Comparison of ENCODE assay signal across 8 cellular contexts in genomic region chrX:15790766-15791380, GRCh38. TPM values are rescaled to one million over a fixed set of nuclear protein-coding genes. Genes with fewer than 3 reads are reported as not detected.
DNase-seq lines count a peak whose midpoint lies in the region; ATAC-seq and TF ChIP-seq lines count a peak whose summit lies in the region.

No MANE protein-coding gene starts in this region.

- H3K27ac ChIP-seq in HL-60 (replicated peaks) = peak overlapping the region; percentile 78
- peak overlapping the region; percentile 60 to 85 (median 74) for H3K27ac ChIP-seq in body of pancreas
- H3K27ac ChIP-seq in left lung = peak overlapping the region; percentile 78 to 86
- H3K27ac ChIP-seq in urinary bladder (ENCODE audit: low read depth) = peak overlapping the region; percentile 66

- TF ChIP-seq POLR2A in body of pancreas (IDR thresholded peaks at IDR 0.05) = no peak

- H3K4me3 ChIP-seq in BJ (ENCODE audit: low read depth, low read length) = peak overlapping the region; percentile 79
- peak overlapping the region; percentile 76 for H3K4me3 ChIP-seq in HL-60 (replicated peaks; ENCODE audit: insufficient read depth, low read length)
- H3K4me3 ChIP-seq in body of pancreas = peak overlapping the region; percentile 72 to 75
- H3K4me3 ChIP-seq in left lung = peak overlapping the region; percentile 66 to 88
- H3K4me3 ChIP-seq in urinary bladder (ENCODE audit: low read depth, low read length) = peak overlapping the region; percentile 60

- H3K9me3 ChIP-seq in body of pancreas (no peaks in the 10 kb centered on the region), left lung (no peaks in the 10 kb centered on the region)

- H3K4me1 ChIP-seq in body of pancreas (peaks cover 8% of the 10 kb centered on the region), left lung (peaks cover 0 to 4% of the 10 kb centered on the region in 2 donors), urinary bladder (ENCODE audit: insufficient read depth) (no peaks in the 10 kb centered on the region)

- POLR2A ChIA-PET in BJ (lab: Charles Lee) = no interaction called here

- CTCF ChIA-PET in BJ (lab: Yijun Ruan, JAX) = interaction anchor here (0.9 kb wide), 1 partner anchor 53 kb away, joined by 3 read pairs; the partner anchor contains the start of gene CA5B

- DNase-seq in BJ (ENCODE audit: low read depth) (no peak), HL-60 (ENCODE audit: low read depth in 1 of 2, low spot score in 1 of 2) (peak in 1 of 2 experiments; percentile 45), body of pancreas (peak in 1 of 4 donors; percentile 2), left lung (no peak), cortex of kidney (lab: John Stamatoyannopoulos, UW) (no peak)
- no peak for DNase-seq in central memory CD4-positive, alpha-beta T cell

- TF ChIP-seq CTCF in BJ (IDR thresholded peaks at IDR 0.05; ENCODE audit: insufficient read depth, low read depth, low read length) (no peak), HL-60 (IDR thresholded peaks at IDR 0.05; ENCODE audit: insufficient read depth, low read length) (no peak), body of pancreas (IDR thresholded peaks at IDR 0.05) (no peak), left lung (IDR thresholded peaks at IDR 0.05) (no peak)

- intact Hi-C loops in body of pancreas (cut with DNase I) = no loop called here
- intact Hi-C loops in left lung (cut with DNase I) = no loop called here

- peak; percentile 23 for ATAC-seq in GM19452 (IDR thresholded peaks at IDR 0.05; ENCODE audit: unreplicated experiment)
- peak; percentile 34 for ATAC-seq in body of pancreas
- peak; percentile 34 for ATAC-seq in left lung

- H3K27me3 ChIP-seq in BJ (ENCODE audit: control insufficient read depth, insufficient read depth, low read length) = no peaks in the 10 kb centered on the region
- no peaks in the 10 kb centered on the region for H3K27me3 ChIP-seq in HL-60 (ENCODE audit: insufficient read depth, poor library complexity, severe bottlenecking)
- H3K27me3 ChIP-seq in body of pancreas = no peaks in the 10 kb centered on the region
- H3K27me3 ChIP-seq in left lung = no peaks in the 10 kb centered on the region

- WGBS in body of pancreas, 2 donors = 1% methylated on average over 16 to 18 of the region's 19 CpGs
- WGBS in urinary bladder = 2% methylated on average over 19 of the region's 19 CpGs

- H3K36me3 ChIP-seq in BJ (ENCODE audit: control insufficient read depth, insufficient read depth, low read length) (no peaks in the 10 kb centered on the region), body of pancreas (replicated peaks in 1 of 2; ENCODE audit: insufficient read depth in 1 of 2, low read depth in 2 of 2) (no peaks in the 10 kb centered on the region), left lung (no peaks in the 10 kb centered on the region), urinary bladder (ENCODE audit: insufficient read depth) (no peaks in the 10 kb centered on the region)

RNA-seq across cellular contexts. Expression of gene ZRSR2, which starts 0.6 kb away (rescaled TPM):
- polyA plus RNA-seq in BJ (2011; rRNA removed) (2.9 and 5.1 TPM in 2 replicates), urinary bladder (14.6 TPM)
- polyA minus RNA-seq in BJ (2011; rRNA and poly(A)+ RNA removed) = 0.93 and 1.2 TPM in 2 replicates
- total RNA-seq in body of pancreas (1 to 10 TPM; 5.7 to 9.2 TPM), left lung (10 to 100 TPM; 10.9 to 11.5 TPM), urinary bladder (5.2 TPM)

RNA-seq across cellular contexts. Expression of gene CA5B, which starts 52.8 kb away (rescaled TPM):
- 7.4 and 8.6 TPM in 2 replicates for polyA plus RNA-seq in BJ (2011; rRNA removed)
- 3.7 and 3.9 TPM in 2 replicates for polyA minus RNA-seq in BJ (2011; rRNA and poly(A)+ RNA removed)
- total RNA-seq in body of pancreas = 1 to 10 TPM; 6.2 to 6.6 TPM
- total RNA-seq in left lung = 10 to 100 TPM; 10.7 to 13.7 TPM
- 21.4 TPM for total RNA-seq in urinary bladder
- polyA plus RNA-seq in urinary bladder = 6.8 TPM
